Comparison of ENCODE assay signal across 20 cellular contexts in the genomic region with DNA sequence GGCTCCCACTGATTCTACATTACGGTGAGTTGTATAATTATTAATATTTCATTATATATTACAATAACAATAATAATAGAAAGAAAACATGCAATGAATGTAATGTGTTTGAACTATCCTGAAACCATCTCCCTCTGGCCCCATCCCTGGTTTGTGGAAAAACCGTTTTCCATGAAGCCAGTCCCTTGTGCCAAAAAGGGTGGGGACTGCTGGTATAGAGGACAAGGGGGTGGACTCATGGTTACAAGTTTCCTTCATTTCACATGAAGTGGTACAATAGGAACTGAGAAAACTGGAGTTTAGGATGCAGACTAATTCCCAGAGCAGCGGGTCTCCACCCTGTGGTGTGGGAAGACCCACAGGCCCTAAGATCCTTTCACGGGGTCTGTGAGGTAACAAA. TPM values are rescaled to one million over a fixed set of nuclear protein-coding genes. Genes with fewer than 3 reads are reported as not detected.
DNase-seq lines count a peak whose midpoint lies in the region; ATAC-seq and TF ChIP-seq lines count a peak whose summit lies in the region.
"Had no signal": no experiment of that assay in that cellular context is flagged by ENCODE, and none has a peak within 500 bp of the region (broad histone marks: within the 10 kb centered on the region; RNA-seq: fewer than 3 reads in every experiment).

No MANE protein-coding gene starts in this region.

- H3K4me1 ChIP-seq in ACC112 (ENCODE audit: control insufficient read depth, insufficient read depth, low read length, unreplicated experiment) (peaks cover 24% of the 10 kb centered on the region), adipocyte (ENCODE audit: control insufficient read depth, insufficient read depth, low read length) (peaks cover 26% of the 10 kb centered on the region), sigmoid colon (peaks cover 0 to 23% (median 17%) of the 10 kb centered on the region in 4 donors)

- WGBS in sigmoid colon, 2 donors: 80 to 83% methylated on average over 4 of the region's 4 CpGs

- no peaks in the 10 kb centered on the region for H3K36me3 ChIP-seq in ACC112 (ENCODE audit: insufficient read depth, low read length)
- peaks cover 14% of the 10 kb centered on the region for H3K36me3 ChIP-seq in adipocyte (ENCODE audit: control insufficient read depth, insufficient read depth, low read length, severe bottlenecking)
- H3K36me3 ChIP-seq in sigmoid colon: peaks cover 0 to 8% (median 0%) of the 10 kb centered on the region in 4 donors

- H3K9me3 ChIP-seq in adipocyte (ENCODE audit: control insufficient read depth, low read length) (no peaks in the 10 kb centered on the region), sigmoid colon (no peaks in the 10 kb centered on the region)
- H3K9me3 ChIP-seq: Peyer's patch had no signal

- no peak for ATAC-seq in HG03108 (IDR thresholded peaks at IDR 0.05; ENCODE audit: unreplicated experiment)
- ATAC-seq in GM21619 (IDR thresholded peaks at IDR 0.05; ENCODE audit: unreplicated experiment): no peak

- H3K4me3 ChIP-seq in ACC112 (ENCODE audit: low read depth, low read length) (peak overlapping the region; percentile 36; the same call in 1 of the 2 replicates), adipocyte (ENCODE audit: low read length) (peak overlapping the region; percentile 49), fibroblast of the aortic adventitia (ENCODE audit: low read depth, low read length) (no peak overlapping the region), sigmoid colon (no peak overlapping the region)
- H3K4me3 ChIP-seq: BLaER1 treated with 17β-estradiol and CSF1 and Interleukin-3, amounts not matched to agents 10 nM and 100 nM; Peyer's patch had no signal

- peaks cover 13% of the 10 kb centered on the region for H3K79me2 ChIP-seq in ACC112 (ENCODE audit: control insufficient read depth, insufficient read depth, low read length, unreplicated experiment)

- intact Hi-C loops in sigmoid colon (cut with DNase I): loop anchor here (2.0 to 10.0 kb wide), 2 partner anchors 167 to 247 kb away; partner anchors contain the start of genes C12orf57 and TPI1

- DNase-seq in adipocyte (ENCODE audit: low read depth) (no peak), fibroblast of the aortic adventitia (ENCODE audit: low read depth) (peak; percentile 42), sigmoid colon (peak; percentile 64), NCI-H146 treated with DMSO at 0.1 percent for 48 hours (lab: John Stamatoyannopoulos, UW; ENCODE audit: unreplicated experiment) (no peak), NCI-H510A treated with DMSO at 0.1 percent for 48 hours (lab: John Stamatoyannopoulos, UW) (no peak)
- DNase-seq: CD4-positive, alpha-beta T cell; HCEC 1CT; NCI-H1092; NCI-H1436; NCI-H187 treated with DMSO at 0.1 percent for 48 hours; NCI-H2107; NCI-H446; NCI-H526; Peyer's patch; SHP77 treated with DMSO at 0.1 percent for 48 hours had no signal

- no peaks in the 10 kb centered on the region for H3K27me3 ChIP-seq in ACC112 (ENCODE audit: insufficient read depth, low read length)
- no peaks in the 10 kb centered on the region for H3K27me3 ChIP-seq in adipocyte (replicated peaks; ENCODE audit: control insufficient read depth, insufficient read depth, low read length)
- no peaks in the 10 kb centered on the region for H3K27me3 ChIP-seq in sigmoid colon
- H3K27me3 ChIP-seq: BLaER1 treated with 17β-estradiol and CSF1 and Interleukin-3, amounts not matched to agents 10 nM and 100 nM; Peyer's patch had no signal

- no peak for TF ChIP-seq POLR2A in sigmoid colon (IDR thresholded peaks at IDR 0.05)

- TF ChIP-seq EP300 in sigmoid colon (IDR thresholded peaks at IDR 0.05): no peak

- peak overlapping the region; percentile 73 for H3K9ac ChIP-seq in adipocyte (ENCODE audit: low read length)
- H3K9ac ChIP-seq: BLaER1 treated with 17β-estradiol and CSF1 and Interleukin-3, amounts not matched to agents 10 nM and 100 nM had no signal

- TF ChIP-seq CTCF in fibroblast of the aortic adventitia (IDR thresholded peaks at IDR 0.05; ENCODE audit: insufficient read depth, low read length) (no peak), sigmoid colon (IDR thresholded peaks at IDR 0.05) (no peak)

- H3K27ac ChIP-seq in ACC112 (ENCODE audit: low read depth, low read length) (no peak overlapping the region), sigmoid colon (no peak overlapping the region)
- H3K27ac ChIP-seq: BLaER1 treated with 17β-estradiol and CSF1 and Interleukin-3, amounts not matched to agents 10 nM and 100 nM had no signal

- no peak overlapping the region for H2AFZ ChIP-seq in ACC112 (ENCODE audit: low read length, unreplicated experiment)

RNA-seq across cellular contexts. Expression of gene C1RL, which starts 3.0 kb away (rescaled TPM):
- 39.2 and 50.6 TPM in 2 replicates for total RNA-seq in fibroblast of the aortic adventitia (ENCODE audit: low replicate concordance)
- 10 to 100 TPM; 44.2 to 82.6 (median 65.3) TPM for total RNA-seq in sigmoid colon
- 10 to 100 TPM in 2 of 3 donors, 1 to 10 TPM in 1; 9.9 to 45.5 (median 12.0) TPM for polyA plus RNA-seq in sigmoid colon

RNA-seq across cellular contexts. Expression of gene RBP5, which starts 16.6 kb away (rescaled TPM):
- not detected in 2 replicates for total RNA-seq in fibroblast of the aortic adventitia (ENCODE audit: low replicate concordance)
- total RNA-seq in sigmoid colon: under 1 TPM in 1 of 4 donors, not detected in 3; 0.71 TPM
- polyA plus RNA-seq in sigmoid colon: 10 to 100 TPM in 1 of 3 donors, 1 to 10 TPM in 2; 3.7 to 30.9 (median 4.2) TPM
- total RNA-seq: A172; CD4-positive, alpha-beta T cell had no signal

RNA-seq across cellular contexts. Expression of gene CLSTN3, which starts 18.1 kb away (rescaled TPM):
- 10.9 and 13.6 TPM in 2 replicates for total RNA-seq in fibroblast of the aortic adventitia (ENCODE audit: low replicate concordance)
- 10 to 100 TPM; 11.5 to 41.5 (median 19.3) TPM for total RNA-seq in sigmoid colon
- polyA plus RNA-seq in sigmoid colon: 10 to 100 TPM in 1 of 3 donors, 1 to 10 TPM in 2; 3.7 to 25.9 (median 6.0) TPM

RNA-seq across cellular contexts. Expression of gene C1R, which starts 19.8 kb away (rescaled TPM):
- total RNA-seq in fibroblast of the aortic adventitia (ENCODE audit: low replicate concordance): 237 and 528 TPM in 2 replicates
- total RNA-seq in sigmoid colon: 100 to 1,000 TPM; 328 to 493 (median 467) TPM
- 100 to 1,000 TPM in 1 of 3 donors, 10 to 100 TPM in 2; 23.8 to 257 (median 54.1) TPM for polyA plus RNA-seq in sigmoid colon

RNA-seq across cellular contexts. Expression of gene C1S, which starts 51.5 kb away (rescaled TPM):
- 516 and 790 TPM in 2 replicates for total RNA-seq in fibroblast of the aortic adventitia (ENCODE audit: low replicate concordance)
- total RNA-seq in sigmoid colon: 100 to 1,000 TPM; 420 to 622 (median 463) TPM
- 100 to 1,000 TPM in 1 of 3 donors, 10 to 100 TPM in 2; 15.5 to 244 (median 52.9) TPM for polyA plus RNA-seq in sigmoid colon

Comparison
In these comparisons a context has a peak if more than half of its experiments do, and no peak if none do; other contexts are left out.
1. H3K4me3 ChIP-seq: peak in ACC112 (single experiment) and adipocyte (single experiment); none in fibroblast of the aortic adventitia (single experiment) and sigmoid colon (0 of 4).
2. DNase-seq: peak in fibroblast of the aortic adventitia (single experiment) and sigmoid colon (single experiment); none in adipocyte (single experiment), NCI-H146 treated with DMSO at 0.1 percent for 48 hours (single experiment) and NCI-H510A treated with DMSO at 0.1 percent for 48 hours (single experiment).